ENCODE assay signal across 8 cellular contexts in the genomic region with DNA sequence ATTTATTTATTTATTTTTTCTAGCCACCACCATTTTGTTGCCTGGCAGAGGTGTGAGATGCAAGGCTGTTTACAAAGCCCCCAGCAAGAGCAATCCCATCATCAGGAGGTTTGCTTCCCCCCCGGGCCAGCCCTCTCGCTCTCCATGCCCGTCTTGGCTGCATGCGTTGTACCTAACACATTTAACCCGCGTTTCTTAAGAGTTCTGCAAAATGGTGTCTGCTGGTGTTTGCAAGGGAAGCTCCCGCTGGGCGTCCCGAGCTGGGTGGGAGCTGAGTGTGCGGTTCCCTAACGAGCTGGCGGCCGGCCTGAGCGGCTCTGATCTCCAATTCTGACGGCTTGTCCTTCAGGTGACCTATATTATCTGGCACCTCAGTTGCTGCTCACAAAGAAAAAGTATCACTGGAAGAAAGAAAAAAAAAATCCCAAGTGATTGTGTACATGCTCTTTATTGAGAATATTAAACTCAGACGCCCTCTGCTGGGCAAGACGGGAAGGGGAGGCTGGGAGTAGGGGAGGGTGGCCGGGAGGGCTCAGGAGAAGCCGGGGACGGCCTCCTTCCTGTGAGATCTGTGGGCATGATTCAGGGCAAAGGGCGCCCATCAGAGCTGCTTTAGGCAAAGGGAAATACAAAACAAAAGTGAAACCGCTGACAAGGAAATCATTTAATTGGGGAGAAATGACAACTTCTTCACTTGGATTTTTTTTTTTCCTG.
DNase-seq lines count a peak whose midpoint lies in the region; ATAC-seq and TF ChIP-seq lines count a peak whose summit lies in the region.

No MANE protein-coding gene starts in this region.

- TSS peak; percentile 66 for BruUV-seq in A673 (replicated peaks; lab: Mats Ljungman, UMichigan)

- POLR2A ChIA-PET in A673 (lab: Charles Lee; ENCODE audit: low non-redundant PET), result interaction anchor here (0.6 to 0.7 kb wide), 4 partner anchors 249 to 1977 kb away, joined by 3 to 8 read pairs (median 4); no protein-coding TSS in a partner anchor

- peak; percentile 94 for DNase-seq in A673 (ENCODE audit: low spot score)
- DNase-seq in NCI-H510A treated with DMSO at 0.1 percent for 48 hours (lab: John Stamatoyannopoulos, UW), result peak; percentile 86
- DNase-seq in activated CD4-positive, alpha-beta T cell treated with anti-CD3 and anti-CD28 coated beads for 4 hours, result peak; percentile 95 to 100
- DNase-seq in colonic mucosa, result peak; percentile 100
- peak; percentile 96 for DNase-seq in left lobe of liver (ENCODE audit: low spot score)
- peak; percentile 96 for DNase-seq in stimulated activated CD4-positive, alpha-beta T cell treated with anti-CD3 and anti-CD28 coated beads, Interleukin-1b, Interleukin-23, amount 100 ng/mL, for 48 hours

- TF ChIP-seq CTCF in A673 (conservative IDR thresholded peaks at IDR 0.05; ENCODE audit: low read depth, low read length), result peak; percentile 97
- TF ChIP-seq CTCF in colonic mucosa (IDR thresholded peaks at IDR 0.05), result peak; percentile 89

- H3K4me3 ChIP-seq in A673 (ENCODE audit: low read depth, low read length, poor library complexity, severe bottlenecking) (peak overlapping the region; percentile 54), colonic mucosa (peak overlapping the region; percentile 53)

- intact Hi-C loops in A673 (cut with micrococcal nuclease; ENCODE audit: unreplicated experiment) (loop anchor here (1.0 to 10.0 kb wide), 5 partner anchors 48 to 337 kb away; partner anchors contain the start of gene ZNF217), colonic mucosa (cut with DNase I) (loop anchor here (2.0 kb wide), 1 partner anchor 337 kb away; no protein-coding TSS in a partner anchor)

- CTCF ChIA-PET in A673 (lab: Charles Lee), result interaction anchor here (0.6 to 1.2 kb wide), 7 partner anchors 9 to 336 kb away, joined by 3 to 11 read pairs (median 4); no protein-coding TSS in a partner anchor

- peak; percentile 31 for ATAC-seq in GM18519 (IDR thresholded peaks at IDR 0.05; ENCODE audit: low FRiP score, unreplicated experiment)
- ATAC-seq in HG03196 (IDR thresholded peaks at IDR 0.05; ENCODE audit: unreplicated experiment), result peak; percentile 66
- ATAC-seq in left lobe of liver, result peak; percentile 97

- H3K9me3 ChIP-seq in A673 (ENCODE audit: low read depth, low read length, poor library complexity, severe bottlenecking), result no peaks in the 10 kb centered on the region
- H3K9me3 ChIP-seq in colonic mucosa, result no peaks in the 10 kb centered on the region

- H3K36me3 ChIP-seq in A673 (ENCODE audit: insufficient read depth, low read length, poor library complexity, severe bottlenecking), result no peaks in the 10 kb centered on the region
- no peaks in the 10 kb centered on the region for H3K36me3 ChIP-seq in colonic mucosa

- H3K4me1 ChIP-seq in A673 (ENCODE audit: insufficient read depth, low read length, poor library complexity, severe bottlenecking), result peaks cover 53% of the 10 kb centered on the region
- H3K4me1 ChIP-seq in colonic mucosa, result peaks cover 24% of the 10 kb centered on the region

- peak overlapping the region; percentile 67 to 97 for H3K9ac ChIP-seq in colonic mucosa (ENCODE audit: low read depth in 2 of 2, low read length in 2 of 2)

- no peaks in the 10 kb centered on the region for H3K27me3 ChIP-seq in A673 (replicated peaks; ENCODE audit: insufficient read depth, low read depth, low read length, poor library complexity)
- H3K27me3 ChIP-seq in colonic mucosa, result no peaks in the 10 kb centered on the region

- H3K27ac ChIP-seq in A673 (ENCODE audit: low read depth, low read length, poor library complexity, severe bottlenecking) (peak overlapping the region; percentile 98), colonic mucosa (peak overlapping the region; percentile 94)

Comparison
In these comparisons a context has a peak if more than half of its experiments do, and no peak if none do; other contexts are left out.
1. Peak in every context shown above with its lines: DNase-seq, ATAC-seq, H3K4me3 ChIP-seq and H3K27ac ChIP-seq.
2. ATAC-seq: peak in every context shown above with its lines; median percentile 97 in left lobe of liver; 66 in HG03196; 31 in GM18519.